8 cellular contexts compared by ENCODE assay signal in genomic region chr19:50025794-50026549, GRCh38. TPM values are rescaled to one million over a fixed set of nuclear protein-coding genes. Genes with fewer than 3 reads are reported as not detected.
DNase-seq lines count a peak whose midpoint lies in the region; ATAC-seq and TF ChIP-seq lines count a peak whose summit lies in the region.

Gene ZNF473, plus strand, starts transcription at chr19:50026005. Its CDS starts 5,078 bp downstream, at chr19:50031083.

- H2BK15ac ChIP-seq in IMR-90 (ENCODE audit: low read depth, low read length) (no peak within 1 kb of the TSS; the same call in 2 of the 3 replicates), neuronal stem cell (ENCODE audit: low read length) (peak within 1 kb of the TSS; percentile 30)

- peak within 1 kb of the TSS; percentile 83 for H3K27ac ChIP-seq in IMR-90 (ENCODE audit: insufficient read depth, low read length)
- H3K27ac ChIP-seq in RWPE2 (ENCODE audit: poor library complexity, severe bottlenecking) = peak within 1 kb of the TSS; percentile 24
- H3K27ac ChIP-seq in neuronal stem cell (replicated peaks; ENCODE audit: low read length) = no peak within 1 kb of the TSS
- peak within 1 kb of the TSS; percentile 81 for H3K27ac ChIP-seq in subcutaneous abdominal adipose tissue (ENCODE audit: low read depth, low read length)

- no TSS peak for BruUV-seq in IMR-90 (replicated peaks; lab: Mats Ljungman, UMichigan)

- DNase-seq in DMS53 treated with DMSO at 0.1 percent for 48 hours (lab: John Stamatoyannopoulos, UW; ENCODE audit: unreplicated experiment) (peak; percentile 94), IMR-90 (peak; percentile 94), RWPE2 (ENCODE audit: low spot score) (peak; percentile 93), fibroblast of the conjunctiva (ENCODE audit: low read depth) (peak; percentile 92), neuronal stem cell (ENCODE audit: low spot score) (no peak)
- peak; percentile 88 for DNase-seq in activated T-helper 9 cell treated with anti-CD3 and anti-CD28 coated beads, Interleukin-2, amount 50 U/mL, for 16 hours (ENCODE audit: low read depth)

- peak within 1 kb of the TSS; percentile 87 for H3K4me3 ChIP-seq in IMR-90 (ENCODE audit: insufficient read depth, low read depth, low read length)
- H3K4me3 ChIP-seq in RWPE2 (ENCODE audit: severe bottlenecking) = peak within 1 kb of the TSS; percentile 79
- peak within 1 kb of the TSS; percentile 67 to 92 for H3K4me3 ChIP-seq in neuronal stem cell (ENCODE audit: low read length in 2 of 2)
- peak within 1 kb of the TSS; percentile 86 to 98 (median 94) for H3K4me3 ChIP-seq in subcutaneous abdominal adipose tissue (ENCODE audit: low read depth in 1 of 5, low read length in 5 of 5)

- H3K79me1 ChIP-seq in IMR-90 (ENCODE audit: low read depth in 1 of 2, low read length in 2 of 2) = peaks cover 34 to 72% of the 10 kb centered on the region in 2 experiments
- H3K79me1 ChIP-seq in neuronal stem cell (ENCODE audit: low read depth, low read length) = peaks cover 6% of the 10 kb centered on the region

- in situ Hi-C loops in IMR-90 (cut with MboI; ENCODE audit: low sequenced_read_pairs) = no loop called here

- H3K4me2 ChIP-seq in IMR-90 (ENCODE audit: low read depth, low read length) (peak within 1 kb of the TSS; percentile 88), neuronal stem cell (ENCODE audit: insufficient read depth, low read length, poor library complexity, severe bottlenecking) (peak within 1 kb of the TSS; percentile 85)

- WGBS in IMR-90 (ENCODE audit: extremely low coverage in 2 of 2, insufficient read length in 1 of 2), 2 experiments = 0% methylated on average over 16 of the region's 45 CpGs; no CpG with 5 or more reads in 1 of the 2 experiments
- WGBS in neuronal stem cell (ENCODE audit: extremely low coverage in 2 of 2, insufficient read length in 2 of 2, insufficient replicate concordance in 1 of 2), 2 donors = no CpG with 5 or more reads among the region's 45 CpGs

- no peak within 1 kb of the TSS; the same call in 1 of the 2 replicates for H2BK20ac ChIP-seq in IMR-90 (ENCODE audit: low read depth, low read length)

- H2AK9ac ChIP-seq in IMR-90 (replicated peaks; ENCODE audit: low read depth, low read length, poor library complexity) = peak within 1 kb of the TSS; percentile 95

- peak within 1 kb of the TSS; percentile 11 for H3K18ac ChIP-seq in IMR-90 (ENCODE audit: low read depth, low read length)
- peak within 1 kb of the TSS; percentile 96 for H3K18ac ChIP-seq in neuronal stem cell (ENCODE audit: low read length)

- dilution Hi-C loops in IMR-90 (cut with HindIII; ENCODE audit: low sequenced_read_pairs, unreplicated experiment) = no loop called here

- H2AK5ac ChIP-seq in IMR-90 (ENCODE audit: low read depth, low read length) (peak within 1 kb of the TSS; percentile 68), neuronal stem cell (ENCODE audit: low read depth, low read length) (peak within 1 kb of the TSS; percentile 73)

- H4K8ac ChIP-seq in IMR-90 (ENCODE audit: low read depth in 2 of 2, low read length in 2 of 2) = peak within 1 kb of the TSS; percentile 56 to 87
- H4K8ac ChIP-seq in neuronal stem cell (ENCODE audit: low read depth, low read length) = no peak within 1 kb of the TSS

- CTCF ChIA-PET in IMR-90 (lab: Yijun Ruan, JAX) = no interaction called here

- TF ChIP-seq RAD21 in IMR-90 (IDR thresholded peaks at IDR 0.05; ENCODE audit: low read length) = no peak

- H3K9me3 ChIP-seq in IMR-90 (ENCODE audit: control insufficient read depth, insufficient read depth, low read length) (no peaks in the 10 kb centered on the region), RWPE2 (ENCODE audit: severe bottlenecking) (no peaks in the 10 kb centered on the region), neuronal stem cell (replicated peaks in 1 of 2; ENCODE audit: control insufficient read depth in 2 of 2, insufficient read depth in 1 of 2, low read depth in 1 of 2, low read length in 2 of 2) (peaks cover 0 to 7% of the 10 kb centered on the region in 2 donors), subcutaneous abdominal adipose tissue (ENCODE audit: control insufficient read depth in 5 of 5, low read length in 5 of 5) (no peaks in the 10 kb centered on the region)

- H3K9me1 ChIP-seq in IMR-90 (ENCODE audit: insufficient read depth, low read length) = no peaks in the 10 kb centered on the region; the same call in 1 of the 2 replicates

- H2BK12ac ChIP-seq in neuronal stem cell (ENCODE audit: low read length) = no peak within 1 kb of the TSS

- H3K56ac ChIP-seq in IMR-90 (ENCODE audit: extremely low read depth, insufficient read depth, low read length) = peak within 1 kb of the TSS; percentile 65

- H3K4ac ChIP-seq in IMR-90 (ENCODE audit: low read depth, low read length) = peak within 1 kb of the TSS; percentile 86
- no peak within 1 kb of the TSS for H3K4ac ChIP-seq in neuronal stem cell (ENCODE audit: low read length)

- H4K20me1 ChIP-seq in IMR-90 (ENCODE audit: insufficient read depth, low read length) = 0 out of 2 replicates have a peak, but pooled peaks cover 8% of the 10 kb centered on the region

- peak within 1 kb of the TSS; percentile 82 for H3K9ac ChIP-seq in IMR-90 (ENCODE audit: low read depth, low read length)
- H3K9ac ChIP-seq in neuronal stem cell (ENCODE audit: low read depth, low read length, poor library complexity) = peak within 1 kb of the TSS; percentile 93
- H3K9ac ChIP-seq in subcutaneous abdominal adipose tissue (ENCODE audit: low read length in 5 of 5) = peak within 1 kb of the TSS; percentile 12 to 96 (median 93)

- intact Hi-C loops in IMR-90 (cut with micrococcal nuclease) = loop anchor here (1.0 to 5.0 kb wide), 2 partner anchors 39 to 149 kb away; partner anchors contain the start of genes AKT1S1 and TBC1D17

- H3K27me3 ChIP-seq in IMR-90 (ENCODE audit: control insufficient read depth, insufficient read depth, low read length) = no peaks in the 10 kb centered on the region
- no peaks in the 10 kb centered on the region for H3K27me3 ChIP-seq in RWPE2 (ENCODE audit: insufficient read depth, poor library complexity, severe bottlenecking)
- no peaks in the 10 kb centered on the region for H3K27me3 ChIP-seq in neuronal stem cell (ENCODE audit: control insufficient read depth in 3 of 3, insufficient read depth in 3 of 3, low read depth in 1 of 3, low read length in 3 of 3)
- H3K27me3 ChIP-seq in subcutaneous abdominal adipose tissue (ENCODE audit: control insufficient read depth in 5 of 5, insufficient read depth in 4 of 5, low read length in 5 of 5) = no peaks in the 10 kb centered on the region

- ATAC-seq in GM21528 (IDR thresholded peaks at IDR 0.05; ENCODE audit: low FRiP score, unreplicated experiment) = peak; percentile 74
- peak; percentile 86 for ATAC-seq in IMR-90 (ENCODE audit: low read depth)
- ATAC-seq in RWPE2 (ENCODE audit: low read depth) = peak; percentile 85

- POLR2A ChIA-PET in IMR-90 (lab: Charles Lee; ENCODE audit: unreplicated experiment) = no interaction called here

- H2BK120ac ChIP-seq in IMR-90 (ENCODE audit: low read depth, low read length) = peak within 1 kb of the TSS; percentile 35; the same call in 1 of the 2 replicates
- peak within 1 kb of the TSS; percentile 50 for H2BK120ac ChIP-seq in neuronal stem cell (ENCODE audit: low read depth, low read length)

- H3K36me3 ChIP-seq in IMR-90 (ENCODE audit: control insufficient read depth, insufficient read depth, low read length) = peaks cover 5% of the 10 kb centered on the region
- H3K36me3 ChIP-seq in RWPE2 (ENCODE audit: low read depth) = peaks cover 21% of the 10 kb centered on the region
- peaks cover 5 to 22% of the 10 kb centered on the region in 2 donors for H3K36me3 ChIP-seq in neuronal stem cell (replicated peaks in 1 of 2; ENCODE audit: control insufficient read depth in 2 of 2, insufficient read depth in 2 of 2, low read length in 2 of 2)
- H3K36me3 ChIP-seq in subcutaneous abdominal adipose tissue (ENCODE audit: control insufficient read depth in 5 of 5, insufficient read depth in 5 of 5, low read length in 5 of 5) = peaks cover 0 to 13% (median 6%) of the 10 kb centered on the region in 5 donors

- TF ChIP-seq CTCF in IMR-90 (conservative IDR thresholded peaks at IDR 0.05; ENCODE audit: low read depth, low read length) (no peak), RWPE2 (IDR thresholded peaks at IDR 0.05; ENCODE audit: poor library complexity, severe bottlenecking) (no peak)

- peak within 1 kb of the TSS; percentile 78 for H4K5ac ChIP-seq in IMR-90 (ENCODE audit: low read depth, low read length)

- H2BK5ac ChIP-seq in IMR-90 (ENCODE audit: low read depth, low read length, poor library complexity, severe bottlenecking) (peak within 1 kb of the TSS; percentile 83), neuronal stem cell (ENCODE audit: low read length) (no peak within 1 kb of the TSS)

- peak within 1 kb of the TSS; percentile 95 for H3K14ac ChIP-seq in IMR-90 (replicated peaks; ENCODE audit: low read depth, low read length)
- peak within 1 kb of the TSS; percentile 75 for H3K14ac ChIP-seq in neuronal stem cell (ENCODE audit: low read length)

- H3K23ac ChIP-seq in IMR-90 (ENCODE audit: low read depth, low read length) (peak within 1 kb of the TSS; percentile 65), neuronal stem cell (ENCODE audit: low read depth, low read length, poor library complexity) (peak within 1 kb of the TSS; percentile 93)

- peak; percentile 62; the same call in 1 of the 2 replicates for TF ChIP-seq POLR2A in IMR-90 (IDR thresholded peaks at IDR 0.05; ENCODE audit: low read depth, low read length)

- no peaks in the 10 kb centered on the region for H3K4me1 ChIP-seq in IMR-90 (ENCODE audit: control insufficient read depth, insufficient read depth, low read length)
- no peaks in the 10 kb centered on the region for H3K4me1 ChIP-seq in RWPE2 (ENCODE audit: insufficient read depth, poor library complexity, severe bottlenecking)
- H3K4me1 ChIP-seq in neuronal stem cell (ENCODE audit: control insufficient read depth in 2 of 2, insufficient read depth in 1 of 2, low read depth in 1 of 2, low read length in 2 of 2) = peaks cover 5 to 6% of the 10 kb centered on the region in 2 donors
- peaks cover 6 to 32% (median 24%) of the 10 kb centered on the region in 5 donors for H3K4me1 ChIP-seq in subcutaneous abdominal adipose tissue (ENCODE audit: control insufficient read depth in 5 of 5, insufficient read depth in 5 of 5, low read length in 5 of 5)

- H4K91ac ChIP-seq in IMR-90 (ENCODE audit: insufficient read depth, low read depth, low read length) = peak within 1 kb of the TSS; percentile 86
- H4K91ac ChIP-seq in neuronal stem cell (ENCODE audit: low read depth, low read length, poor library complexity) = no peak within 1 kb of the TSS

- H2AFZ ChIP-seq in IMR-90 (replicated peaks; ENCODE audit: low read length, poor library complexity) (peak within 1 kb of the TSS; percentile 96), neuronal stem cell (ENCODE audit: low read length) (peak within 1 kb of the TSS; percentile 94)

TF ChIP-seq in IMR-90, 13 proteins besides CTCF, POLR2A, EP300 and RAD21 (continues in another document):
- TF ChIP-seq MAZ (IDR thresholded peaks at IDR 0.05; ENCODE audit: borderline replicate concordance, low read depth, low read length) (peak; percentile 12; the same call in 1 of the 2 replicates), BHLHE40 (IDR thresholded peaks at IDR 0.05; ENCODE audit: low read depth, low read length) (no peak; the same call in 1 of the 2 replicates)

RNA-seq across cellular contexts. Expression of gene ZNF473, which starts in this region (rescaled TPM):
- total RNA-seq in IMR-90 (2012; rRNA removed) = 10.8 and 13.3 TPM in 2 replicates
- polyA plus RNA-seq in IMR-90 (2012; rRNA removed) = 3.6 and 4.5 TPM in 2 replicates
- 1.2 and 1.9 TPM in 2 replicates for polyA plus RNA-seq in IMR-90 (2012; cell fraction: cytosol; rRNA removed)
- polyA plus RNA-seq in IMR-90 (2012; cell fraction: nucleus; rRNA removed; ENCODE audit: low replicate concordance) = 5.0 and 6.3 TPM in 2 replicates
- 6.4 TPM for polyA plus RNA-seq in neuronal stem cell (2013, experiment 1 of 2)
- 6.2 TPM for polyA plus RNA-seq in neuronal stem cell (2013, experiment 2 of 2)
